ENCODE assay signal across 1 cellular context in the genomic region with DNA sequence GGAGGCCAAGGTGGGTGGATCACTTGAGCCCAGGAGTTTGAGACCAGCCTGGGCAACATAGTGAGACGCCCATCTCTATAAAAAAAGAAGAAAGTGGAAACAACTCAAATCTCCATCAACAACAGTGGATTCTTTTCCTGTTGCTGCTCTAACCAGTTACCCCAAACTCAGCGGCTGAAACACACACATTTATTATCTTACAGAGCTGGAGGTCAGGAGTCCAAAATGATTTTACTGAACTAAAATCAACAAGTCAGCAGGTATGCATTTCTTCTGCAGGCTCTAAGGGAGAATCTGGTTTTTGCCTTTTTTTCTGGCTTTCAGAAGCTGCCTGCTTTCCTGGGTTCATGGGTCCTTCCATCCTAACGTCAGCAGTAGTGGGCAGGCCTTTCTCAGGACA.
TF ChIP-seq lines count a peak whose summit lies in the region.

No MANE protein-coding gene starts in this region.

TF ChIP-seq in K562, 482 proteins besides CTCF, POLR2A, EP300 and RAD21:
- TF ChIP-seq MED1 (CRISPR knock-in tag; IDR thresholded peaks at IDR 0.05; ENCODE audit: borderline replicate concordance) (no peak), MCM5 (IDR thresholded peaks at IDR 0.05; ENCODE audit: low read depth) (no peak), ZFP30 (CRISPR knock-in tag; IDR thresholded peaks at IDR 0.05; ENCODE audit: borderline replicate concordance) (no peak), KLF16 (IDR thresholded peaks at IDR 0.05) (no peak), ZKSCAN8 (CRISPR knock-in tag; IDR thresholded peaks at IDR 0.05) (no peak), FOXP1 (CRISPR knock-in tag; IDR thresholded peaks at IDR 0.05) (no peak), MCM3 (IDR thresholded peaks at IDR 0.05) (no peak), HIVEP1 (CRISPR knock-in tag; IDR thresholded peaks at IDR 0.05) (no peak), ZNF589 (CRISPR knock-in tag; IDR thresholded peaks at IDR 0.05; ENCODE audit: low read depth) (no peak), RUNX1 (IDR thresholded peaks at IDR 0.05; ENCODE audit: low read depth) (no peak), BDP1 (IDR thresholded peaks at IDR 0.05; ENCODE audit: insufficient read depth, insufficient read length) (no peak)
- TF ChIP-seq, protein P1, sequence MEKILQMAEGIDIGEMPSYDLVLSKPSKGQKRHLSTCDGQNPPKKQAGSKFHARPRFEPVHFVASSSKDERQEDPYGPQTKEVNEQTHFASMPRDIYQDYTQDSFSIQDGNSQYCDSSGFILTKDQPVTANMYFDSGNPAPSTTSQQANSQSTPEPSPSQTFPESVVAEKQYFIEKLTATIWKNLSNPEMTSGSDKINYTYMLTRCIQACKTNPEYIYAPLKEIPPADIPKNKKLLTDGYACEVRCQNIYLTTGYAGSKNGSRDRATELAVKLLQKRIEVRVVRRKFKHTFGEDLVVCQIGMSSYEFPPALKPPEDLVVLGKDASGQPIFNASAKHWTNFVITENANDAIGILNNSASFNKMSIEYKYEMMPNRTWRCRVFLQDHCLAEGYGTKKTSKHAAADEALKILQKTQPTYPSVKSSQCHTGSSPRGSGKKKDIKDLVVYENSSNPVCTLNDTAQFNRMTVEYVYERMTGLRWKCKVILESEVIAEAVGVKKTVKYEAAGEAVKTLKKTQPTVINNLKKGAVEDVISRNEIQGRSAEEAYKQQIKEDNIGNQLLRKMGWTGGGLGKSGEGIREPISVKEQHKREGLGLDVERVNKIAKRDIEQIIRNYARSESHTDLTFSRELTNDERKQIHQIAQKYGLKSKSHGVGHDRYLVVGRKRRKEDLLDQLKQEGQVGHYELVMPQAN (IDR thresholded peaks at IDR 0.05; ENCODE audit: borderline replicate concordance): no peak
- TF ChIP-seq, protein P2, sequence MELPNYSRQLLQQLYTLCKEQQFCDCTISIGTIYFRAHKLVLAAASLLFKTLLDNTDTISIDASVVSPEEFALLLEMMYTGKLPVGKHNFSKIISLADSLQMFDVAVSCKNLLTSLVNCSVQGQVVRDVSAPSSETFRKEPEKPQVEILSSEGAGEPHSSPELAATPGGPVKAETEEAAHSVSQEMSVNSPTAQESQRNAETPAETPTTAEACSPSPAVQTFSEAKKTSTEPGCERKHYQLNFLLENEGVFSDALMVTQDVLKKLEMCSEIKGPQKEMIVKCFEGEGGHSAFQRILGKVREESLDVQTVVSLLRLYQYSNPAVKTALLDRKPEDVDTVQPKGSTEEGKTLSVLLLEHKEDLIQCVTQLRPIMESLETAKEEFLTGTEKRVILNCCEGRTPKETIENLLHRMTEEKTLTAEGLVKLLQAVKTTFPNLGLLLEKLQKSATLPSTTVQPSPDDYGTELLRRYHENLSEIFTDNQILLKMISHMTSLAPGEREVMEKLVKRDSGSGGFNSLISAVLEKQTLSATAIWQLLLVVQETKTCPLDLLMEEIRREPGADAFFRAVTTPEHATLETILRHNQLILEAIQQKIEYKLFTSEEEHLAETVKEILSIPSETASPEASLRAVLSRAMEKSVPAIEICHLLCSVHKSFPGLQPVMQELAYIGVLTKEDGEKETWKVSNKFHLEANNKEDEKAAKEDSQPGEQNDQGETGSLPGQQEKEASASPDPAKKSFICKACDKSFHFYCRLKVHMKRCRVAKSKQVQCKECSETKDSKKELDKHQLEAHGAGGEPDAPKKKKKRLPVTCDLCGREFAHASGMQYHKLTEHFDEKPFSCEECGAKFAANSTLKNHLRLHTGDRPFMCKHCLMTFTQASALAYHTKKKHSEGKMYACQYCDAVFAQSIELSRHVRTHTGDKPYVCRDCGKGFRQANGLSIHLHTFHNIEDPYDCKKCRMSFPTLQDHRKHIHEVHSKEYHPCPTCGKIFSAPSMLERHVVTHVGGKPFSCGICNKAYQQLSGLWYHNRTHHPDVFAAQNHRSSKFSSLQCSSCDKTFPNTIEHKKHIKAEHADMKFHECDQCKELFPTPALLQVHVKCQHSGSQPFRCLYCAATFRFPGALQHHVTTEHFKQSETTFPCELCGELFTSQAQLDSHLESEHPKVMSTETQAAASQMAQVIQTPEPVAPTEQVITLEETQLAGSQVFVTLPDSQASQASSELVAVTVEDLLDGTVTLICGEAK (IDR thresholded peaks at IDR 0.05): no peak
- TF ChIP-seq, protein P2 (CRISPR knock-in tag; IDR thresholded peaks at IDR 0.05): no peak
- TF ChIP-seq, protein P3, sequence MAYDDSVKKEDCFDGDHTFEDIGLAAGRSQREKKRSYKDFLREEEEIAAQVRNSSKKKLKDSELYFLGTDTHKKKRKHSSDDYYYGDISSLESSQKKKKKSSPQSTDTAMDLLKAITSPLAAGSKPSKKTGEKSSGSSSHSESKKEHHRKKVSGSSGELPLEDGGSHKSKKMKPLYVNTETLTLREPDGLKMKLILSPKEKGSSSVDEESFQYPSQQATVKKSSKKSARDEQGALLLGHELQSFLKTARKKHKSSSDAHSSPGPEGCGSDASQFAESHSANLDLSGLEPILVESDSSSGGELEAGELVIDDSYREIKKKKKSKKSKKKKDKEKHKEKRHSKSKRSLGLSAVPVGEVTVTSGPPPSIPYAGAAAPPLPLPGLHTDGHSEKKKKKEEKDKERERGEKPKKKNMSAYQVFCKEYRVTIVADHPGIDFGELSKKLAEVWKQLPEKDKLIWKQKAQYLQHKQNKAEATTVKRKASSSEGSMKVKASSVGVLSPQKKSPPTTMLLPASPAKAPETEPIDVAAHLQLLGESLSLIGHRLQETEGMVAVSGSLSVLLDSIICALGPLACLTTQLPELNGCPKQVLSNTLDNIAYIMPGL (CRISPR knock-in tag; IDR thresholded peaks at IDR 0.05): no peak
- TF ChIP-seq, protein P4, sequence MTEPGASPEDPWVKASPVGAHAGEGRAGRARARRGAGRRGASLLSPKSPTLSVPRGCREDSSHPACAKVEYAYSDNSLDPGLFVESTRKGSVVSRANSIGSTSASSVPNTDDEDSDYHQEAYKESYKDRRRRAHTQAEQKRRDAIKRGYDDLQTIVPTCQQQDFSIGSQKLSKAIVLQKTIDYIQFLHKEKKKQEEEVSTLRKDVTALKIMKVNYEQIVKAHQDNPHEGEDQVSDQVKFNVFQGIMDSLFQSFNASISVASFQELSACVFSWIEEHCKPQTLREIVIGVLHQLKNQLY (CRISPR knock-in tag; conservative IDR thresholded peaks at IDR 0.05): no peak
- TF ChIP-seq, protein P5, sequence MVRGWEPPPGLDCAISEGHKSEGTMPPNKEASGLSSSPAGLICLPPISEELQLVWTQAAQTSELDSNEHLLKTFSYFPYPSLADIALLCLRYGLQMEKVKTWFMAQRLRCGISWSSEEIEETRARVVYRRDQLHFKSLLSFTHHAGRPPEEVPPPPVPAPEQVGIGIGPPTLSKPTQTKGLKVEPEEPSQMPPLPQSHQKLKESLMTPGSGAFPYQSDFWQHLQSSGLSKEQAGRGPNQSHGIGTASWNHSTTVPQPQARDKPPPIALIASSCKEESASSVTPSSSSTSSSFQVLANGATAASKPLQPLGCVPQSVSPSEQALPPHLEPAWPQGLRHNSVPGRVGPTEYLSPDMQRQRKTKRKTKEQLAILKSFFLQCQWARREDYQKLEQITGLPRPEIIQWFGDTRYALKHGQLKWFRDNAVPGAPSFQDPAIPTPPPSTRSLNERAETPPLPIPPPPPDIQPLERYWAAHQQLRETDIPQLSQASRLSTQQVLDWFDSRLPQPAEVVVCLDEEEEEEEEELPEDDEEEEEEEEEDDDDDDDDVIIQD (CRISPR knock-in tag; IDR thresholded peaks at IDR 0.05): no peak
